In the genomic region with DNA sequence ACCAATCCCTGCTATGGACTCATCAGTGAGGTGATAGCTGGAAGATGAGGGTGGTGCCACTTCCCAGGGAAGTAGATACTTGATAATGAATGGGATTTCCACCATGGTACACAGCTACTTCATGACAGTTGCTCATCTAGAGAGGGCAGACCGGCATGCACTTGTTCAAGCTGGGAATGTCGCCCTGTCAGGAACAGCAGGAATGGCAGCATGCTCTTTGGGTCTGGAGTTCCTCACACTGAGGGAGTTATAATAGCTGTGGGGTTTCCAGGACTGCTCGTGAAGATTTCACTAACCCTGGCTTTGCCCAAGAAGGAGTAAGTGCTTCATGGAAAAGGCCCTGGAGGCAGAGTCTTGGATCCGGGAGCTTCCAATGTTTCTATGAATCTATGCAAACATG, we compare ENCODE assay signal across 31 cellular contexts.
"Had no signal": no experiment of that assay in that cellular context is flagged by ENCODE, and none has a peak within 500 bp of the region (broad histone marks: within the 10 kb centered on the region; RNA-seq: fewer than 3 reads in every experiment).

No MANE protein-coding gene starts in this region.

- H3K27me3 ChIP-seq: neutrophil, tibial nerve, vagina had no signal

- H3K4me1 Mint-ChIP-seq: activated CD4-positive, alpha-beta T cell treated with anti-CD3 and anti-CD28 coated beads, Interleukin-2, amount 10 ng/mL, durations not matched to agents 24 days and 14 days; activated naive CD4-positive, alpha-beta T cell treated with anti-CD3 and anti-CD28 coated beads, Interleukin-2, amount 50 U/mL, for 24 hours; activated naive CD8-positive, alpha-beta T cell treated with anti-CD3 and anti-CD28 coated beads, Interleukin-2, amount 50 U/mL, for 24 hours; activated T-helper 17 cell treated with anti-CD3 and anti-CD28 coated beads, Interleukin-2, amount 50 U/mL, for 72 hours; endodermal cell had no signal

- H3K4me3 ChIP-seq: lower lobe of right lung, tibial nerve, vagina had no signal

- H3K27ac Mint-ChIP-seq: activated CD4-positive, alpha-beta memory T cell treated with anti-CD3 and anti-CD28 coated beads for 36 hours; activated CD4-positive, alpha-beta T cell treated with anti-CD3 and anti-CD28 coated beads, Interleukin-2, amount 10 ng/mL, durations not matched to agents 24 days and 14 days; activated naive CD4-positive, alpha-beta T cell treated with anti-CD3 and anti-CD28 coated beads, Interleukin-2, amount 50 U/mL, for 24 hours; activated naive CD8-positive, alpha-beta T cell treated with anti-CD3 and anti-CD28 coated beads, Interleukin-2, amount 50 U/mL, for 24 hours; activated T-helper 17 cell treated with anti-CD3 and anti-CD28 coated beads, Interleukin-2, amount 50 U/mL, for 72 hours; dendritic cell treated with granulocyte-macrophage colony-stimulating factor and Interleukin-4, amounts not matched to agents 40 ng/mL and 50 ng/mL, for 4 days; endodermal cell; progenitor cell of endocrine pancreas had no signal

- H3K4me3 Mint-ChIP-seq: activated CD4-positive, alpha-beta memory T cell treated with anti-CD3 and anti-CD28 coated beads for 36 hours; activated CD4-positive, alpha-beta T cell treated with anti-CD3 and anti-CD28 coated beads, Interleukin-2, amount 10 ng/mL, durations not matched to agents 24 days and 14 days; activated naive CD4-positive, alpha-beta T cell treated with anti-CD3 and anti-CD28 coated beads, Interleukin-2, amount 50 U/mL, for 24 hours; activated naive CD8-positive, alpha-beta T cell treated with anti-CD3 and anti-CD28 coated beads, Interleukin-2, amount 50 U/mL, for 24 hours; activated T-cell treated with anti-CD3 and anti-CD28 coated beads, Interleukin-2, amount 50 U/mL, for 4 hours; activated T-helper 17 cell treated with anti-CD3 and anti-CD28 coated beads, Interleukin-2, amount 50 U/mL, for 72 hours; dendritic cell treated with granulocyte-macrophage colony-stimulating factor and Interleukin-4, amounts not matched to agents 40 ng/mL and 50 ng/mL, for 4 days; endodermal cell; nephron had no signal

- H3K36me3 Mint-ChIP-seq: activated CD4-positive, alpha-beta memory T cell treated with anti-CD3 and anti-CD28 coated beads for 36 hours; activated naive CD4-positive, alpha-beta T cell treated with anti-CD3 and anti-CD28 coated beads, Interleukin-2, amount 50 U/mL, for 24 hours had no signal

- H3K9me3 Mint-ChIP-seq: activated CD4-positive, alpha-beta memory T cell treated with anti-CD3 and anti-CD28 coated beads for 36 hours; activated CD4-positive, alpha-beta T cell treated with anti-CD3 and anti-CD28 coated beads, Interleukin-2, amount 10 ng/mL, durations not matched to agents 24 days and 14 days; activated naive CD4-positive, alpha-beta T cell treated with anti-CD3 and anti-CD28 coated beads, Interleukin-2, amount 50 U/mL, for 24 hours; activated naive CD8-positive, alpha-beta T cell treated with anti-CD3 and anti-CD28 coated beads, Interleukin-2, amount 50 U/mL, for 24 hours; activated T-cell treated with anti-CD3 and anti-CD28 coated beads, Interleukin-2, amount 50 U/mL, for 4 hours; activated T-helper 17 cell treated with anti-CD3 and anti-CD28 coated beads, Interleukin-2, amount 50 U/mL, for 72 hours; dendritic cell treated with granulocyte-macrophage colony-stimulating factor and Interleukin-4, amounts not matched to agents 40 ng/mL and 50 ng/mL, for 4 days; endodermal cell; nephron had no signal

- H3K27me3 Mint-ChIP-seq: activated naive CD4-positive, alpha-beta T cell treated with anti-CD3 and anti-CD28 coated beads, Interleukin-2, amount 50 U/mL, for 24 hours had no signal

- H3K9me3 ChIP-seq: lower lobe of right lung, neutrophil, tibial nerve, vagina had no signal

- DNase-seq: activated CD4-positive, alpha-beta memory T cell treated with anti-CD3 and anti-CD28 coated beads for 36 hours; activated CD4-positive, alpha-beta T cell treated with anti-CD3 and anti-CD28 coated beads, Interleukin-2, amount 10 ng/mL, durations not matched to agents 24 days and 14 days; activated CD4-positive, CD25-positive, alpha-beta regulatory T cell treated with anti-CD3 and anti-CD28 coated beads, Interleukin-2, amount 50 U/mL, for 72 hours; activated gamma-delta T cell treated with Interleukin-2 at 50 U/mL for 16 hours; activated naive CD8-positive, alpha-beta T cell treated with anti-CD3 and anti-CD28 coated beads, Interleukin-2, amount 50 U/mL, for 24 hours; activated T-cell treated with anti-CD3 and anti-CD28 coated beads, Interleukin-2, amount 50 U/mL, for 4 hours; amygdala; central memory CD4-positive, alpha-beta T cell; endodermal cell; foreskin melanocyte; glutamatergic neuron; hippocampal formation; kidney; lower lobe of right lung; mesendoderm; retina; stimulated activated CD4-positive, alpha-beta T cell treated with anti-CD3 and anti-CD28 coated beads, Interleukin-12 subunit alpha, Interleukin-12 subunit beta, amount 100 ng/mL, for 4 hours; stimulated activated CD4-positive, alpha-beta T cell treated with anti-CD3 and anti-CD28 coated beads, Interleukin-4, amount 100 ng/mL, for 1 hour; stimulated activated naive CD8-positive, alpha-beta T cell treated with anti-CD3 and anti-CD28 coated beads, Interleukin-15, Interleukin-2, amounts not matched to agents 100 U/mL and 50 U/mL, for 24 hours; substantia nigra; T-helper 2 cell had no signal

- ATAC-seq: activated naive CD8-positive, alpha-beta T cell treated with anti-CD3 and anti-CD28 coated beads, Interleukin-2, amount 50 U/mL, for 24 hours; activated T-cell treated with anti-CD3 and anti-CD28 coated beads, Interleukin-2, amount 50 U/mL, for 4 hours; activated T-helper 17 cell treated with anti-CD3 and anti-CD28 coated beads, Interleukin-2, amount 50 U/mL, for 72 hours; esophagus mucosa; SK-N-SH treated with all-trans-retinoic acid at 6 μM for 48 hours; stimulated activated naive CD8-positive, alpha-beta T cell treated with anti-CD3 and anti-CD28 coated beads, Interleukin-15, Interleukin-2, amounts not matched to agents 100 U/mL and 50 U/mL, for 24 hours had no signal

- H3K27ac ChIP-seq: neutrophil had no signal

- H3K36me3 ChIP-seq: lower lobe of right lung, neutrophil, tibial nerve, vagina had no signal
